Comparison of ENCODE assay signal across 23 cellular contexts in genomic region chr4:76035146-76035545, GRCh38. TPM values are rescaled to one million over a fixed set of nuclear protein-coding genes. Genes with fewer than 3 reads are reported as not detected.
DNase-seq lines count a peak whose midpoint lies in the region; ATAC-seq and TF ChIP-seq lines count a peak whose summit lies in the region.
"Had no signal": no experiment of that assay in that cellular context is flagged by ENCODE, and none has a peak within 500 bp of the region (broad histone marks: within the 10 kb centered on the region; RNA-seq: fewer than 3 reads in every experiment).

No MANE protein-coding gene starts in this region.

- H3K36me3 ChIP-seq in smooth muscle cell (ENCODE audit: low read depth) (no peaks in the 10 kb centered on the region), MG63 (no peaks in the 10 kb centered on the region)
- H3K36me3 ChIP-seq: BE2C had no signal

- H3K4me3 ChIP-seq in smooth muscle cell (no peak overlapping the region), MG63 (no peak overlapping the region)
- H3K4me3 ChIP-seq: GM23248, testis had no signal

- H2AFZ ChIP-seq in smooth muscle cell (ENCODE audit: low read depth), result peak overlapping the region; percentile 28
- H2AFZ ChIP-seq: GM23248 had no signal

- no peak for TF ChIP-seq CTCF in smooth muscle cell (IDR thresholded peaks at IDR 0.05; ENCODE audit: borderline replicate concordance, insufficient read depth, poor library complexity, severe bottlenecking)

- H3F3A ChIP-seq in smooth muscle cell (ENCODE audit: low read depth), result no peaks in the 10 kb centered on the region

- no peaks in the 10 kb centered on the region for H3K4me1 ChIP-seq in smooth muscle cell (ENCODE audit: low read depth)
- H3K4me1 ChIP-seq: BE2C, testis had no signal

- WGBS in smooth muscle cell (ENCODE audit: low lambda C conversion rate), result 40% methylated on average over 3 of the region's 3 CpGs

- H3K27me3 Mint-ChIP-seq in activated T-cell treated with anti-CD3 and anti-CD28 coated beads, Interleukin-2, amount 50 U/mL, for 24 hours, result peaks cover 3% of the 10 kb centered on the region

- DNase-seq in MV-4-11 (lab: John Stamatoyannopoulos, UW), result peak; percentile 88
- peak; percentile 97 for DNase-seq in SIG-M5 treated with dmso at 0.1 percent for 504 hours (lab: John Stamatoyannopoulos, UW; ENCODE audit: unreplicated experiment)
- no peak for DNase-seq in smooth muscle cell (lab: John Stamatoyannopoulos, UW; ENCODE audit: unreplicated experiment)
- DNase-seq in activated T-cell treated with anti-CD3 and anti-CD28 coated beads, Interleukin-2, amount 50 U/mL, for 24 hours, result no peak
- no peak for DNase-seq in MG63
- DNase-seq: activated effector memory CD4-positive, alpha-beta T cell treated with anti-CD3 and anti-CD28 coated beads, Interleukin-2, amount 50 U/mL, for 16 hours; BE2C; dermis blood vessel endothelial cell; foreskin melanocyte; GDM1; GM23248; IMR-90; NCI-H1105; NCI-H774; stimulated activated CD4-positive, alpha-beta T cell treated with anti-CD3 and anti-CD28 coated beads, Interleukin-12 subunit alpha, Interleukin-12 subunit beta, amount 100 ng/mL, for 4 hours; testis had no signal

- H3K27ac ChIP-seq in smooth muscle cell (ENCODE audit: low read depth), result no peak overlapping the region
- H3K27ac ChIP-seq: GM23248, testis had no signal

- peaks cover 3% of the 10 kb centered on the region for H3K4me1 Mint-ChIP-seq in activated T-cell treated with anti-CD3 and anti-CD28 coated beads, Interleukin-2, amount 50 U/mL, for 24 hours (ENCODE audit: low read depth)

- H3K9me3 Mint-ChIP-seq in activated T-cell treated with anti-CD3 and anti-CD28 coated beads, Interleukin-2, amount 50 U/mL, for 24 hours, result no peaks in the 10 kb centered on the region

- no peak overlapping the region for H3K4me2 ChIP-seq in smooth muscle cell

- H3K27me3 ChIP-seq in smooth muscle cell (ENCODE audit: low read depth) (no peaks in the 10 kb centered on the region), MG63 (no peaks in the 10 kb centered on the region)
- H3K27me3 ChIP-seq: testis had no signal

- H3K36me3 Mint-ChIP-seq in activated T-cell treated with anti-CD3 and anti-CD28 coated beads, Interleukin-2, amount 50 U/mL, for 24 hours (ENCODE audit: low read depth), result no peaks in the 10 kb centered on the region

- ATAC-seq in GM18868 (IDR thresholded peaks at IDR 0.05; ENCODE audit: unreplicated experiment), result peak; percentile 55
- ATAC-seq in HG02759 (IDR thresholded peaks at IDR 0.05; ENCODE audit: unreplicated experiment), result no peak
- ATAC-seq: activated CD4-positive, CD25-positive, alpha-beta regulatory T cell treated with anti-CD3 and anti-CD28 coated beads, Interleukin-2, amount 50 U/mL, for 24 hours; Right ventricle myocardium inferior had no signal

- H3K9me3 ChIP-seq in smooth muscle cell (replicated peaks; ENCODE audit: low read depth) (no peaks in the 10 kb centered on the region), MG63 (no peaks in the 10 kb centered on the region)
- H3K9me3 ChIP-seq: BE2C, testis had no signal

- no peak overlapping the region for H3K27ac Mint-ChIP-seq in activated T-cell treated with anti-CD3 and anti-CD28 coated beads, Interleukin-2, amount 50 U/mL, for 24 hours

- H3K79me2 ChIP-seq in smooth muscle cell (ENCODE audit: low read depth), result no peaks in the 10 kb centered on the region

- H4K20me1 ChIP-seq in smooth muscle cell (ENCODE audit: low read depth), result no peaks in the 10 kb centered on the region

- no peak overlapping the region for H3K4me3 Mint-ChIP-seq in activated T-cell treated with anti-CD3 and anti-CD28 coated beads, Interleukin-2, amount 50 U/mL, for 24 hours

- H3K9ac ChIP-seq in smooth muscle cell (ENCODE audit: low read depth), result no peak overlapping the region
- H3K9ac ChIP-seq: GM23248 had no signal

RNA-seq across cellular contexts. Expression of gene CXCL11, which starts 0.7 kb away (rescaled TPM):
- not detected in 2 replicates for total RNA-seq in smooth muscle cell
- polyA plus RNA-seq in smooth muscle cell, result not detected in 2 replicates
- 0.66 and 1.3 TPM in 2 replicates for total RNA-seq in MG63 (2014; rRNA removed; shearing (Covaris generic); ENCODE audit: low replicate concordance)
- total RNA-seq: GM23248, kidney epithelial cell, mesenteric fat pad, Right ventricle myocardium inferior had no signal
- polyA plus RNA-seq: GM23248, IMR-90 had no signal

RNA-seq across cellular contexts. Expression of gene CXCL10, which starts 11.8 kb away (rescaled TPM):
- 18.9 and 19.7 TPM in 2 replicates for total RNA-seq in smooth muscle cell
- polyA plus RNA-seq in smooth muscle cell, result 18.9 and 21.2 TPM in 2 replicates
- total RNA-seq in MG63 (2014; rRNA removed; shearing (Covaris generic); ENCODE audit: low replicate concordance), result 0.40 and 4.1 TPM in 2 replicates
- total RNA-seq: GM23248, kidney epithelial cell, Right ventricle myocardium inferior, testis had no signal
- polyA plus RNA-seq: GM23248 had no signal

RNA-seq across cellular contexts. Expression of gene CXCL9, which starts 27.8 kb away (rescaled TPM):
- 0.27 and 0.45 TPM in 2 replicates for total RNA-seq in smooth muscle cell
- polyA plus RNA-seq in smooth muscle cell, result 0.16 TPM in 1 of 2 replicates, not detected in the other
- total RNA-seq in MG63 (2014; rRNA removed; shearing (Covaris generic); ENCODE audit: low replicate concordance), result not detected in 2 replicates
- total RNA-seq: dermis blood vessel endothelial cell, GM23248, IMR-90, kidney epithelial cell, renal cortical epithelial cell had no signal
- polyA plus RNA-seq: GM23248, IMR-90 had no signal

RNA-seq across cellular contexts. Expression of gene ART3, which starts 39.4 kb away (rescaled TPM):
- not detected in 2 replicates for total RNA-seq in smooth muscle cell
- polyA plus RNA-seq in smooth muscle cell, result 0.93 and 1.1 TPM in 2 replicates
- not detected in 2 replicates for total RNA-seq in MG63 (2014; rRNA removed; shearing (Covaris generic); ENCODE audit: low replicate concordance)
- total RNA-seq: dermis blood vessel endothelial cell, GM23248, IMR-90, kidney epithelial cell, mesenteric fat pad, renal cortical epithelial cell had no signal
- polyA plus RNA-seq: GM23248 had no signal

RNA-seq across cellular contexts. Expression of gene SDAD1, which starts 44.4 kb away (rescaled TPM):
- 33.3 and 38.8 TPM in 2 replicates for total RNA-seq in smooth muscle cell
- 30.3 and 44.0 TPM in 2 replicates for polyA plus RNA-seq in smooth muscle cell
- 17.2 and 22.7 TPM in 2 replicates for total RNA-seq in MG63 (2014; rRNA removed; shearing (Covaris generic); ENCODE audit: low replicate concordance)

Comparison
In these comparisons a context has a peak if more than half of its experiments do, and no peak if none do; other contexts are left out.
1. DNase-seq: peak in MV-4-11 (single experiment) and SIG-M5 treated with dmso at 0.1 percent for 504 hours (single experiment); none in smooth muscle cell (single experiment), activated T-cell treated with anti-CD3 and anti-CD28 coated beads, Interleukin-2, amount 50 U/mL, for 24 hours (single experiment) and MG63 (single experiment).